In the genomic region with DNA sequence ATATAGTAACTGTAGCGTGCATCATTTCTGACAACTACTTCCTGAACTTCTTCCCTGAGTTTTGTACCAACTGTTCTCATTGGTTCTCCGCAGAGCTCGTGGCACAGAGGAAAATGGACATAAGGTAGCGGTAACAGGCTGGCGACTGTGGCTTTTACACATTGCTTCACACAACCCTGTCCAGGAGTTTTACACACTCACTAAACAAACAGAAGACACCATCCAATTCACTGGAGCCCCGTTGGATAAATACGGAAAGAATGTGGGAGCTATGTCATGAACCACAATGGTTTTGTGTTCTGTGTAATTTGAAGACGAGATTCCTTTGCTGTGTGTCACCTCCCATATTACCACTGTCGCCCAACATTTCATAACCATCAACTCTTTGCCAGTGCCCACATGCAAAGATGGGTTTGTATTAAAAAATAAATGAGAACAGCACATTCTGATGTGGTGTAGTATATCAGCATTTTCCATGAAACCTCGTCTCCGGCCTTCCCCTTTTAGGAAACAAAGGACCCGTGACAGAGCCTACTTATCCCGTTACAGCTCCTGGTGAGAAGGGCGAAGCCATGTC, we compare ENCODE assay signal across 10 cellular contexts. TPM values are rescaled to one million over a fixed set of nuclear protein-coding genes. Genes with fewer than 3 reads are reported as not detected.
DNase-seq lines count a peak whose midpoint lies in the region; ATAC-seq, FAIRE-seq and TF ChIP-seq lines count a peak whose summit lies in the region.
"Had no signal": no experiment of that assay in that cellular context is flagged by ENCODE, and none has a peak within 500 bp of the region (broad histone marks: within the 10 kb centered on the region; RNA-seq: fewer than 3 reads in every experiment).

No MANE protein-coding gene starts in this region.

- intact Hi-C loops in gastrocnemius medialis (cut with DNase I; ENCODE audit: low total_unique reads), result loop anchor here (2.0 to 5.0 kb wide), 4 partner anchors 45 to 133 kb away; no protein-coding TSS in a partner anchor
- intact Hi-C loops in naive thymus-derived CD4-positive, alpha-beta T cell (cut with micrococcal nuclease), result no loop called here
- intact Hi-C loops in activated CD8-positive, alpha-beta T cell treated with anti-CD3 and anti-CD28 coated beads for 36 hours (cut with micrococcal nuclease), result no loop called here

- no peak for TF ChIP-seq CTCF in fibroblast of pulmonary artery (IDR thresholded peaks at IDR 0.05; ENCODE audit: low read length, missing control alignments)
- TF ChIP-seq CTCF in gastrocnemius medialis (IDR thresholded peaks at IDR 0.05 in 4 of 5, conservative IDR thresholded peaks at IDR 0.05 in 1 of 5), result no peak
- no peak for TF ChIP-seq CTCF in activated CD8-positive, alpha-beta T cell treated with anti-CD3 and anti-CD28 coated beads for 36 hours (IDR thresholded peaks at IDR 0.05)
- no peak for TF ChIP-seq CTCF in GM10248 (IDR thresholded peaks at IDR 0.05; ENCODE audit: control extremely low read depth, extremely low read depth, low read depth, missing control alignments)

- no peak overlapping the region for H3K27ac Mint-ChIP-seq in naive thymus-derived CD4-positive, alpha-beta T cell
- H3K27ac Mint-ChIP-seq in activated CD8-positive, alpha-beta T cell treated with anti-CD3 and anti-CD28 coated beads for 36 hours, result no peak overlapping the region

- peaks cover 0 to 4% (median 0%) of the 10 kb centered on the region in 5 donors for H3K36me3 Mint-ChIP-seq in naive thymus-derived CD4-positive, alpha-beta T cell
- H3K36me3 Mint-ChIP-seq in activated CD8-positive, alpha-beta T cell treated with anti-CD3 and anti-CD28 coated beads for 36 hours (ENCODE audit: low read depth), result no peaks in the 10 kb centered on the region

- H3K9me3 ChIP-seq in gastrocnemius medialis, result no peaks in the 10 kb centered on the region
- no peaks in the 10 kb centered on the region for H3K9me3 ChIP-seq in naive thymus-derived CD4-positive, alpha-beta T cell (ENCODE audit: control insufficient read depth in 2 of 3, low read length in 3 of 3)

- H3K4me3 ChIP-seq in fibroblast of pulmonary artery (replicated peaks; ENCODE audit: low read depth, low read length) (no peak overlapping the region), gastrocnemius medialis (peak overlapping the region; percentile 41 to 57 (median 50))
- no peak overlapping the region for H3K4me3 ChIP-seq in naive thymus-derived CD4-positive, alpha-beta T cell (ENCODE audit: low read length)
- H3K4me3 ChIP-seq: GM12878 had no signal

- TF ChIP-seq POLR2A in H54 (IDR thresholded peaks at IDR 0.05; ENCODE audit: low read depth, low read length), result no peak
- TF ChIP-seq POLR2A in gastrocnemius medialis (IDR thresholded peaks at IDR 0.05), result no peak

- peak; percentile 89 to 90 for ATAC-seq in gastrocnemius medialis
- ATAC-seq in naive thymus-derived CD4-positive, alpha-beta T cell, result no peak
- no peak for ATAC-seq in activated CD8-positive, alpha-beta T cell treated with anti-CD3 and anti-CD28 coated beads for 36 hours
- ATAC-seq: GM12878 had no signal

- H3K27me3 ChIP-seq in gastrocnemius medialis, result no peaks in the 10 kb centered on the region
- H3K27me3 ChIP-seq in naive thymus-derived CD4-positive, alpha-beta T cell (ENCODE audit: control insufficient read depth in 2 of 2, insufficient read depth in 2 of 2, low read length in 2 of 2), result no peaks in the 10 kb centered on the region

- peak overlapping the region; percentile 85 to 93 (median 87) for H3K27ac ChIP-seq in gastrocnemius medialis
- no peak overlapping the region for H3K27ac ChIP-seq in naive thymus-derived CD4-positive, alpha-beta T cell (ENCODE audit: low read depth, low read length)

- FAIRE-seq in H54 (lab: Jason Lieb, UNC), result peak; percentile 86
- FAIRE-seq: GM12878 had no signal

- H3K4me1 ChIP-seq in gastrocnemius medialis, result peaks cover 13 to 27% of the 10 kb centered on the region in 2 donors
- H3K4me1 ChIP-seq in naive thymus-derived CD4-positive, alpha-beta T cell (ENCODE audit: control insufficient read depth in 2 of 2, insufficient read depth in 2 of 2, low read length in 2 of 2), result no peaks in the 10 kb centered on the region

- in situ Hi-C loops in SK-MEL-5 (cut with HindIII; ENCODE audit: low pct_unique_long_range_greater_than_20kb, low sequenced_read_pairs), result no loop called here
- in situ Hi-C loops in gastrocnemius medialis (cut with MboI; ENCODE audit: low sequenced_read_pairs in 4 of 4), result no loop called here

- peak; percentile 47 for DNase-seq in H54 (ENCODE audit: insufficient read length, low spot score)
- peak; percentile 69 for DNase-seq in SK-MEL-5 (ENCODE audit: low read depth, low spot score)
- DNase-seq in fibroblast of pulmonary artery (ENCODE audit: low read depth), result peak; percentile 97
- peak; percentile 58 to 60 for DNase-seq in gastrocnemius medialis
- DNase-seq in naive thymus-derived CD4-positive, alpha-beta T cell, result no peak
- no peak for DNase-seq in activated CD8-positive, alpha-beta T cell treated with anti-CD3 and anti-CD28 coated beads for 36 hours
- DNase-seq in activated naive CD4-positive, alpha-beta T cell treated with anti-CD3 and anti-CD28 coated beads, Interleukin-2, amount 50 U/mL, for 16 hours, result no peak
- DNase-seq in GM10248 (ENCODE audit: extremely low spot score), result no peak
- DNase-seq: NCI-H526 treated with DMSO at 0.1 percent for 48 hours had no signal

- H3K9me3 Mint-ChIP-seq in naive thymus-derived CD4-positive, alpha-beta T cell, result peaks cover 0 to 4% (median 0%) of the 10 kb centered on the region in 11 donors
- no peaks in the 10 kb centered on the region for H3K9me3 Mint-ChIP-seq in activated CD8-positive, alpha-beta T cell treated with anti-CD3 and anti-CD28 coated beads for 36 hours

- CTCF ChIA-PET in naive thymus-derived CD4-positive, alpha-beta T cell (lab: Charles Lee), result no interaction called here
- CTCF ChIA-PET in activated CD8-positive, alpha-beta T cell treated with anti-CD3 and anti-CD28 coated beads for 36 hours (lab: Charles Lee), result interaction anchor here (1.2 kb wide), 1 partner anchor 291 kb away, joined by 3 read pairs; no protein-coding TSS in a partner anchor
- CTCF ChIA-PET in GM10248 (lab: Yijun Ruan, JAX), result no interaction called here

- no peak overlapping the region for H3K4me3 Mint-ChIP-seq in naive thymus-derived CD4-positive, alpha-beta T cell
- no peak overlapping the region for H3K4me3 Mint-ChIP-seq in activated CD8-positive, alpha-beta T cell treated with anti-CD3 and anti-CD28 coated beads for 36 hours

- H3K27me3 Mint-ChIP-seq in naive thymus-derived CD4-positive, alpha-beta T cell, result peaks cover 0 to 9% (median 0%) of the 10 kb centered on the region in 5 donors
- H3K27me3 Mint-ChIP-seq in activated CD8-positive, alpha-beta T cell treated with anti-CD3 and anti-CD28 coated beads for 36 hours, result no peaks in the 10 kb centered on the region

- H3K36me3 ChIP-seq in gastrocnemius medialis, result no peaks in the 10 kb centered on the region
- H3K36me3 ChIP-seq in naive thymus-derived CD4-positive, alpha-beta T cell (ENCODE audit: control insufficient read depth in 2 of 3, insufficient read depth in 3 of 3, low read length in 3 of 3), result no peaks in the 10 kb centered on the region

- H3K4me1 Mint-ChIP-seq in naive thymus-derived CD4-positive, alpha-beta T cell, result no peaks in the 10 kb centered on the region
- H3K4me1 Mint-ChIP-seq in activated CD8-positive, alpha-beta T cell treated with anti-CD3 and anti-CD28 coated beads for 36 hours (ENCODE audit: low read depth), result no peaks in the 10 kb centered on the region

- POLR2A ChIA-PET in naive thymus-derived CD4-positive, alpha-beta T cell (lab: Charles Lee), result no interaction called here
- POLR2A ChIA-PET in activated CD8-positive, alpha-beta T cell treated with anti-CD3 and anti-CD28 coated beads for 36 hours (lab: Charles Lee), result no interaction called here
- POLR2A ChIA-PET in GM10248 (lab: Yijun Ruan, JAX), result no interaction called here

RNA-seq across cellular contexts. Expression of gene ENAH, which starts 47.3 kb away (rescaled TPM):
- 113 TPM in 2 replicates for total RNA-seq in SK-MEL-5 (2014; rRNA removed; shearing (Covaris generic))
- polyA plus RNA-seq in SK-MEL-5 (2015; cell fraction: cytosol; rRNA removed), result 93.5 and 121 TPM in 2 replicates
- polyA plus RNA-seq in SK-MEL-5 (2015; cell fraction: nucleus; rRNA removed), result 34.7 and 52.8 TPM in 2 replicates
- total RNA-seq in gastrocnemius medialis, result 100 to 1,000 TPM in 1 of 4 donors, 10 to 100 TPM in 3; 56.1 to 112 (median 62.2) TPM
- total RNA-seq in naive thymus-derived CD4-positive, alpha-beta T cell, result under 1 TPM in 3 of 5 experiments, not detected in 2; 0.08 to 0.42 (median 0.16) TPM
- not detected for polyA plus RNA-seq in naive thymus-derived CD4-positive, alpha-beta T cell
- total RNA-seq in activated CD8-positive, alpha-beta T cell treated with anti-CD3 and anti-CD28 coated beads for 36 hours, result under 1 TPM; 0.51 to 0.65 TPM

Comparison
In these comparisons a context has a peak if more than half of its experiments do, and no peak if none do; other contexts are left out.
1. DNase-seq: peak in H54 (single experiment), SK-MEL-5 (single experiment), fibroblast of pulmonary artery (single experiment) and gastrocnemius medialis (2 of 2); none in naive thymus-derived CD4-positive, alpha-beta T cell (0 of 9), activated CD8-positive, alpha-beta T cell treated with anti-CD3 and anti-CD28 coated beads for 36 hours (single experiment), activated naive CD4-positive, alpha-beta T cell treated with anti-CD3 and anti-CD28 coated beads, Interleukin-2, amount 50 U/mL, for 16 hours (single experiment) and GM10248 (single experiment).
2. H3K4me3 ChIP-seq: peak in gastrocnemius medialis (4 of 4); none in fibroblast of pulmonary artery (single experiment) and naive thymus-derived CD4-positive, alpha-beta T cell (single experiment).
3. ATAC-seq: peak in gastrocnemius medialis (2 of 2); none in naive thymus-derived CD4-positive, alpha-beta T cell (single experiment) and activated CD8-positive, alpha-beta T cell treated with anti-CD3 and anti-CD28 coated beads for 36 hours (single experiment).
4. RNA of gene ENAH, which starts 47.3 kb away (total RNA-seq): 113 TPM in SK-MEL-5 and 56.1 to 112 TPM in gastrocnemius medialis; 0.51 to 0.65 TPM in activated CD8-positive, alpha-beta T cell treated with anti-CD3 and anti-CD28 coated beads for 36 hours and 0.08 to 0.42 TPM in naive thymus-derived CD4-positive, alpha-beta T cell; every median in the first group is over 10 times any median in the second.